Comparison of ENCODE assay signal across 8 cellular contexts in the genomic region with DNA sequence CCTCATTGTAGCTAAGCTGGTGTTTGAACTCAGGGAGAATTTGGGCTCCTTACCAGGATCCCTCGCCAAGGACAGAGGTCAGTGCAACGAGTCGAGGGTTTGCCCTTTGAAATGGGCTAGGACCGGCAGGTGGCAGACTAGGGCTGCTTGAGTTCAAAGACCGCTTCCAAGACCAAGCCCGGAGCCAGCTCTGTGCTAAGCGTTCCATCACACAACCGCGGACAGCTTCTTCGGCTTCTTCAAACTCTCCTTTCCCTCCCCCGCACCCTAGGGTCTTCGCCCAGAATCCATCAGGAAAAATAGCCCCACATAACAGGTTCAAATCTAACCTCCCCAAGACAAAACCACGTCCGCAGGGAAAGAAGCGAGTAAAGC. TPM values are rescaled to one million over a fixed set of nuclear protein-coding genes. Genes with fewer than 3 reads are reported as not detected.
DNase-seq lines count a peak whose midpoint lies in the region; ATAC-seq and TF ChIP-seq lines count a peak whose summit lies in the region.

No MANE protein-coding gene starts in this region.

- H3K9me3 ChIP-seq in smooth muscle cell (replicated peaks; ENCODE audit: low read depth), result no peaks in the 10 kb centered on the region

- no peak overlapping the region; the same call in 1 of the 2 replicates for H3K4me3 Mint-ChIP-seq in WTC11

- ATAC-seq in HG02798 (IDR thresholded peaks at IDR 0.05; ENCODE audit: poor library complexity, unreplicated experiment), result peak; percentile 82
- ATAC-seq in WTC11, result peak; percentile 92
- ATAC-seq in GM18873 (IDR thresholded peaks at IDR 0.05; ENCODE audit: low FRiP score, unreplicated experiment), result no peak

- H3K9me3 Mint-ChIP-seq in WTC11, result no peaks in the 10 kb centered on the region

- no peaks in the 10 kb centered on the region; the same call in none of the 2 replicates for H3K27me3 Mint-ChIP-seq in WTC11 (ENCODE audit: low read depth)

- no peaks in the 10 kb centered on the region for H4K20me1 ChIP-seq in smooth muscle cell (ENCODE audit: low read depth)

- peak overlapping the region; percentile 52 for H3K9ac ChIP-seq in smooth muscle cell (ENCODE audit: low read depth)

- no peaks in the 10 kb centered on the region for H3K36me3 ChIP-seq in smooth muscle cell (ENCODE audit: low read depth)

- peaks cover 6% of the 10 kb centered on the region for H3K27me3 ChIP-seq in smooth muscle cell (ENCODE audit: low read depth)

- H3F3A ChIP-seq in smooth muscle cell (ENCODE audit: low read depth), result peaks cover 3% of the 10 kb centered on the region

- H3K27ac ChIP-seq in caudate nucleus (ENCODE audit: low read depth, low read length), result peak overlapping the region; percentile 67
- peak overlapping the region; percentile 73 for H3K27ac ChIP-seq in smooth muscle cell (ENCODE audit: low read depth)

- H3K79me2 ChIP-seq in smooth muscle cell (ENCODE audit: low read depth), result no peaks in the 10 kb centered on the region

- 2% methylated on average over 11 of the region's 15 CpGs for WGBS in smooth muscle cell (ENCODE audit: low lambda C conversion rate)

- CTCF ChIA-PET in WTC11 (lab: Charles Lee), result interaction anchor here (0.6 to 8.0 kb wide), 51 partner anchors 9 to 514 kb away, joined by 3 to 198 read pairs (median 4); partner anchors contain the start of genes ACYP1, ERG28, TGFB3 and TTLL5

- DNase-seq in NCI-H2171 (lab: John Stamatoyannopoulos, UW), result peak; percentile 23
- peak; percentile 87 for DNase-seq in WTC11 (ENCODE audit: low spot score)
- DNase-seq in caudate nucleus (lab: John Stamatoyannopoulos, UW), result peak in 58 of 61 donors; percentile 13 to 82 (median 60)
- DNase-seq in inferior parietal cortex (ENCODE audit: extremely low spot score), result peak; percentile 81
- peak; percentile 56 for DNase-seq in smooth muscle cell (lab: John Stamatoyannopoulos, UW; ENCODE audit: unreplicated experiment)

- POLR2A ChIA-PET in WTC11 (lab: Charles Lee), result interaction anchor here (0.6 to 2.1 kb wide), 4 partner anchors 17 to 83 kb away, joined by 5 to 17 read pairs (median 6); partner anchors contain the start of genes ERG28 and TTLL5

- peak overlapping the region; percentile 95 for H2AFZ ChIP-seq in smooth muscle cell (ENCODE audit: low read depth)

- no peaks in the 10 kb centered on the region for H3K36me3 Mint-ChIP-seq in WTC11

- peaks cover 20% of the 10 kb centered on the region for H3K4me1 ChIP-seq in smooth muscle cell (ENCODE audit: low read depth)

- peak overlapping the region; percentile 78 for H3K27ac Mint-ChIP-seq in WTC11

- TF ChIP-seq CTCF in GM12873 (IDR thresholded peaks at IDR 0.05; ENCODE audit: insufficient read depth, low read depth, low read length, missing control alignments), result peak; percentile 93
- no peak for TF ChIP-seq CTCF in WTC11 (IDR thresholded peaks at IDR 0.05)
- TF ChIP-seq CTCF in smooth muscle cell (IDR thresholded peaks at IDR 0.05; ENCODE audit: borderline replicate concordance, insufficient read depth, poor library complexity, severe bottlenecking), result peak; percentile 66

- peak overlapping the region; percentile 96 for H3K4me2 ChIP-seq in smooth muscle cell

- H3K4me1 Mint-ChIP-seq in WTC11, result no peaks in the 10 kb centered on the region; the same call in 1 of the 2 replicates

- H3K4me3 ChIP-seq in smooth muscle cell, result peak overlapping the region; percentile 67

TF ChIP-seq in WTC11, 78 proteins besides CTCF, POLR2A, EP300 and RAD21:
- TF ChIP-seq CBFB (CRISPR knock-in tag; IDR thresholded peaks at IDR 0.05; ENCODE audit: low read depth) (no peak), JAZF1 (CRISPR knock-in tag; IDR thresholded peaks at IDR 0.05) (no peak), ATF1 (CRISPR knock-in tag; IDR thresholded peaks at IDR 0.05) (no peak)
- TF ChIP-seq, protein P1, sequence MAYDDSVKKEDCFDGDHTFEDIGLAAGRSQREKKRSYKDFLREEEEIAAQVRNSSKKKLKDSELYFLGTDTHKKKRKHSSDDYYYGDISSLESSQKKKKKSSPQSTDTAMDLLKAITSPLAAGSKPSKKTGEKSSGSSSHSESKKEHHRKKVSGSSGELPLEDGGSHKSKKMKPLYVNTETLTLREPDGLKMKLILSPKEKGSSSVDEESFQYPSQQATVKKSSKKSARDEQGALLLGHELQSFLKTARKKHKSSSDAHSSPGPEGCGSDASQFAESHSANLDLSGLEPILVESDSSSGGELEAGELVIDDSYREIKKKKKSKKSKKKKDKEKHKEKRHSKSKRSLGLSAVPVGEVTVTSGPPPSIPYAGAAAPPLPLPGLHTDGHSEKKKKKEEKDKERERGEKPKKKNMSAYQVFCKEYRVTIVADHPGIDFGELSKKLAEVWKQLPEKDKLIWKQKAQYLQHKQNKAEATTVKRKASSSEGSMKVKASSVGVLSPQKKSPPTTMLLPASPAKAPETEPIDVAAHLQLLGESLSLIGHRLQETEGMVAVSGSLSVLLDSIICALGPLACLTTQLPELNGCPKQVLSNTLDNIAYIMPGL (CRISPR knock-in tag; IDR thresholded peaks at IDR 0.05), result 0 out of 2 replicates have a peak, but pooled peaks have one; percentile 49
TF ChIP-seq in WTC11: peak in this region for 1.

RNA-seq across cellular contexts. Expression of gene FLVCR2, which starts 0.7 kb away (rescaled TPM):
- 6.6 to 12.9 TPM (median 8.1 TPM) in 3 replicates for total RNA-seq in WTC11 (2021)
- total RNA-seq in smooth muscle cell, result 3.9 and 13.3 TPM in 2 replicates
- 3.0 and 3.5 TPM in 2 replicates for polyA plus RNA-seq in smooth muscle cell

RNA-seq across cellular contexts. Expression of gene BATF, which starts 55.4 kb away (rescaled TPM):
- total RNA-seq in WTC11 (2021) (0.73 TPM in 1 of 3 replicates, not detected in the others), smooth muscle cell (not detected in 2 replicates)
- not detected in 2 replicates for polyA plus RNA-seq in smooth muscle cell

Comparison
In these comparisons a context has a peak if more than half of its experiments do, and no peak if none do; other contexts are left out.
1. DNase-seq: peak in every context shown above with its lines; median percentile 87 in WTC11; 81 in inferior parietal cortex; 60 in caudate nucleus; 56 in smooth muscle cell; 23 in NCI-H2171.